In the genomic region with DNA sequence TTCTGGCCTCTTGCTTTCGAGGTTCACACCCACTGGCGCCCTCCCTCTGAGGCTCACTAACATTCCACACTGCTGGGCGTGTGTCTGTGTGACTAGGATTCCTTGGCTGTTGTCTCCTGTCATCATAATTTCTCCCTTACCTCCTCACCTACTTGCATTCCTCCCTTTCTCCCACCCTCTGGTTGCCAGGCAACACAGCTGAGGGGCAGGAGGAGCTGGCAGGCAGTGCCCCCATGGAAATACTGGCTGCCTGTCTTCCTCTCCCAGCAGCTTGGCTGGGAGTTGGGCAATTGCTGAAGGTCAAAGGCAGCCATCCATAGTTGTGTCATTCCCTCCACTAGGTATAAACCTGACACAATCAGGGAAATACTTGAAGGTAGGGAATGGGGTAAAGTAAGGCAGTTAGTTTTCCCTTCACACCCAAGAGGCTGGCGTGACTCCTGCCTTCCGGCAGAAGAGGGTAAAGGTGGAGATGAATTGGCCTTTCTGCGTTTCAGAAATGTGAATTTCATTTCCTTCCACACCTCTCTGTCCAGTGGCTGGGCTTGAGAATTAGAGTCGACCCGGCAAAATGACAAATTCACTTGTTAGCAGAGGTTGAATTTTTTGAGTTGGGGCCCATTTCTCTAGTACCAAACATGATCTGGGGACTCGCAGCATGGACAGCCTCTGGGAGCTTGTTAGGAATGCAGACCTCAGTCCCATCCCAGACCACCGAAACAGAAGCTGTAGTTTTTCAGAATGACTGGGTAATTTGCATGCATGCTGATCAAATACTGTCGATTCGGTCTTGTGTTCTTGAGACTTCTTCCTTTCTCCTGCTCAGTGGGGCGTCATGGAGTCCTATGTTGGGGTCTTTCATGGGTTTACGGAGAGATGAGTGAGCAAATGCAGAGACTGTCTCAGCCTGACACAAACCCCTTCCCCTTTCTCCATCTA, we compare ENCODE assay signal across 9 cellular contexts. TPM values are rescaled to one million over a fixed set of nuclear protein-coding genes. Genes with fewer than 3 reads are reported as not detected.
DNase-seq lines count a peak whose midpoint lies in the region; ATAC-seq, FAIRE-seq and TF ChIP-seq lines count a peak whose summit lies in the region.
"Had no signal": no experiment of that assay in that cellular context is flagged by ENCODE, and none has a peak within 500 bp of the region (broad histone marks: within the 10 kb centered on the region; RNA-seq: fewer than 3 reads in every experiment).

No MANE protein-coding gene starts in this region.

- TF ChIP-seq CTCF in GM12864 (IDR thresholded peaks at IDR 0.05; ENCODE audit: low read depth, low read length, missing control alignments) (no peak), pancreas (IDR thresholded peaks at IDR 0.05) (no peak)

- H3K4me1 ChIP-seq in pancreas: no peaks in the 10 kb centered on the region
- H3K4me1 ChIP-seq: HAP-1 had no signal

- DNase-seq in GM12864 (ENCODE audit: low read depth) (peak; percentile 19), dermis microvascular lymphatic vessel endothelial cell (ENCODE audit: low read depth in 2 of 2) (peak; percentile 12 to 67), pancreas (peak in 3 of 6 donors; percentile 18 to 34 (median 27)), SW 1271 (lab: John Stamatoyannopoulos, UW) (no peak), NCI-H345 treated with DMSO at 0.1 percent for 48 hours (lab: John Stamatoyannopoulos, UW; ENCODE audit: unreplicated experiment) (no peak), ureter (ENCODE audit: low spot score) (no peak)

- no peaks in the 10 kb centered on the region for H3K9me3 ChIP-seq in pancreas
- H3K9me3 ChIP-seq: HAP-1 had no signal

- peak overlapping the region in 1 of 4 donors; percentile 8 for H3K27ac ChIP-seq in pancreas

- H3K4me3 ChIP-seq in GM12864 (ENCODE audit: low read depth, low read length) (no peak overlapping the region), pancreas (no peak overlapping the region)
- H3K4me3 ChIP-seq: HAP-1 had no signal

- H3K36me3 ChIP-seq in pancreas: no peaks in the 10 kb centered on the region
- H3K36me3 ChIP-seq: HAP-1 had no signal

- WGBS in pancreas, 2 donors: 65 to 66% methylated on average over 14 of the region's 14 CpGs

- peak; percentile 30 for ATAC-seq in HG03571 (IDR thresholded peaks at IDR 0.05; ENCODE audit: unreplicated experiment)
- peak; percentile 46 to 61 (median 49) for ATAC-seq in pancreas
- ATAC-seq in HG03097 (IDR thresholded peaks at IDR 0.05; ENCODE audit: low FRiP score, unreplicated experiment): no peak

- intact Hi-C loops in pancreas (cut with DNase I): no loop called here

- no peak for FAIRE-seq in pancreas (lab: Jason Lieb, UNC)

- no peaks in the 10 kb centered on the region for H3K27me3 ChIP-seq in pancreas

RNA-seq across cellular contexts. Expression of a gene that starts 24.3 kb away (rescaled TPM):
- 101 and 103 TPM in 2 replicates for total RNA-seq in dermis microvascular lymphatic vessel endothelial cell
- 10 to 100 TPM; 11.5 to 43.4 (median 31.4) TPM for total RNA-seq in pancreas
- polyA plus RNA-seq in pancreas: 10 to 100 TPM in 1 of 2 donors, 1 to 10 TPM in 1; 5.8 to 10.2 TPM
- 193 TPM for total RNA-seq in ureter

Comparison
In these comparisons a context has a peak if more than half of its experiments do, and no peak if none do; other contexts are left out.
1. DNase-seq: peak in GM12864 (single experiment) and dermis microvascular lymphatic vessel endothelial cell (2 of 2); none in SW 1271 (0 of 2), NCI-H345 treated with DMSO at 0.1 percent for 48 hours (single experiment) and ureter (single experiment).